In the genomic region with DNA sequence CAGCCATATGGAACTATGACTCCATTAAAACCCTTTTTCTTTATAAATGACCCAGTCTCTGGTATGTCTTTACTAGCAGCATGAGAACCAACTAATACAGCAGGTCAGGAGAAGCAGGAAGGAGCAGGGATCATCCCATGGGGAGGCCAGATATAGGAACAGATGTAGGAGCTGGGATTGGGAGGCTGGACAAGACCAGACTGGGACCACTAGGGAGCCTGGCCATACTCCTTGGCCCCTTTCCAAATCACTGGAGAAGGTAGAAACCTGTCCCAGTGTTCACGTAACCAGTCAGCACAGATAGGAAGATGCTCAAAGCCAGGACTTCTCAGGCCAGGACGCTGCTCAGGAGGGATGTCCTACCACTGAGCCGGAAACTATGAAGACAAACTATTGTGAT, we compare ENCODE assay signal across 20 cellular contexts.
"Had no signal": no experiment of that assay in that cellular context is flagged by ENCODE, and none has a peak within 500 bp of the region (broad histone marks: within the 10 kb centered on the region; RNA-seq: fewer than 3 reads in every experiment).

No MANE protein-coding gene starts in this region.

- H3K4me1 ChIP-seq: pancreas, prostate gland had no signal

- H3K4me3 ChIP-seq: breast epithelium, heart right ventricle, pancreas, prostate gland, spleen, testis, transverse colon, uterus had no signal

- DNase-seq: activated CD4-positive, CD25-positive, alpha-beta regulatory T cell; activated naive CD4-positive, alpha-beta T cell; activated T-cell treated with anti-CD3 and anti-CD28 coated beads, Interleukin-2, amount 50 U/mL, for 4 hours; central memory CD4-positive, alpha-beta T cell; foreskin fibroblast; heart right ventricle; left ventricle myocardium superior; naive B cell; nephron progenitor cell; pancreas; stimulated activated CD4-positive, alpha-beta T cell treated with anti-CD3 and anti-CD28 coated beads, Interleukin-2, amount 100 ng/mL, for 48 hours; stimulated activated naive CD4-positive, alpha-beta T cell treated with Interleukin-2 at 50 U/mL for 16 hours; testis; transverse colon; uterus had no signal

- FAIRE-seq: endothelial cell of umbilical vein, pancreas had no signal

- H3K36me3 ChIP-seq: breast epithelium, heart right ventricle, neutrophil, pancreas, prostate gland, spleen, transverse colon, uterus had no signal

- H3K27me3 ChIP-seq: breast epithelium, testis, uterus had no signal

- H3K27ac ChIP-seq: breast epithelium, heart right ventricle, neutrophil, pancreas, prostate gland, testis, transverse colon, uterus had no signal

- H3K9me3 ChIP-seq: breast epithelium, heart right ventricle, neutrophil, pancreas, prostate gland, spleen, testis, transverse colon, uterus had no signal
